23 cellular contexts compared by ENCODE assay signal in genomic region chr5:15612915-15613635, GRCh38.
"Had no signal": no experiment of that assay in that cellular context is flagged by ENCODE, and none has a peak within 500 bp of the region (broad histone marks: within the 10 kb centered on the region; RNA-seq: fewer than 3 reads in every experiment).

No MANE protein-coding gene starts in this region.

- H3K27ac ChIP-seq: SJSA1 had no signal

- H3K9me3 ChIP-seq: MG63, SJSA1, SK-N-SH had no signal

- H3K4me2 ChIP-seq: SK-N-SH had no signal

- H3K4me3 ChIP-seq: MG63, SJSA1 had no signal

- ATAC-seq: T-cell had no signal

- H3K4me1 ChIP-seq: SJSA1 had no signal

- FAIRE-seq: RCC 7860 had no signal

- H3K9ac ChIP-seq: SK-N-SH had no signal

- H3K36me3 ChIP-seq: MG63, SJSA1 had no signal

- H3K27me3 ChIP-seq: MG63, SJSA1 had no signal

- DNase-seq: KBM-7, MG63, NCI-H1092, NCI-H1105 treated with DMSO at 0.1 percent for 48 hours, NCI-H1417 treated with DMSO at 0.1 percent for 48 hours, NCI-H146, NCI-H1694 treated with DMSO at 0.1 percent for 48 hours, NCI-H1930, NCI-H2081, NCI-H2107, NCI-H2227 treated with DMSO at 0.1 percent for 48 hours, NCI-H510A, NCI-H524 treated with DMSO at 0.1 percent for 48 hours, NCI-H69, NCI-H774, Right ventricle myocardium superior, RPMI8226, SIG-M5, SK-N-SH, SW 1271, T-cell had no signal
